2 cellular contexts compared by ENCODE assay signal in genomic region chr14:95417492-95417891, GRCh38.
TF ChIP-seq lines count a peak whose summit lies in the region.

No MANE protein-coding gene starts in this region.

TF ChIP-seq in SK-N-SH, 30 proteins besides CTCF, POLR2A, EP300 and RAD21 (continued from another document):
- TF ChIP-seq RCOR1 (IDR thresholded peaks at IDR 0.05; ENCODE audit: low read length) (no peak), GATA2 (CRISPR knock-in tag; IDR thresholded peaks at IDR 0.05) (no peak), RFX5 (IDR thresholded peaks at IDR 0.05; ENCODE audit: low read length) (no peak), MAX (IDR thresholded peaks at IDR 0.05; ENCODE audit: low read depth) (no peak), MXI1 (IDR thresholded peaks at IDR 0.05; ENCODE audit: low read depth, low read length) (no peak), FOSL2 (IDR thresholded peaks at IDR 0.05; ENCODE audit: borderline replicate concordance, low read depth) (no peak), RXRA (IDR thresholded peaks at IDR 0.05; ENCODE audit: borderline replicate concordance, low read depth) (no peak), USF1 (IDR thresholded peaks at IDR 0.05; ENCODE audit: borderline replicate concordance, low read depth) (no peak)

TF ChIP-seq in SK-N-SH treated with all-trans-retinoic acid at 6 μM for 48 hours, 23 proteins besides CTCF, POLR2A, EP300 and RAD21 (continued from another document):
- TF ChIP-seq ZFP30 (CRISPR knock-in tag; IDR thresholded peaks at IDR 0.05): no peak
- TF ChIP-seq TCF4 (CRISPR knock-in tag; IDR thresholded peaks at IDR 0.05; ENCODE audit: borderline replicate concordance): no peak
- no peak for TF ChIP-seq SNAI2 (CRISPR knock-in tag; IDR thresholded peaks at IDR 0.05)
- TF ChIP-seq TOX (CRISPR knock-in tag; IDR thresholded peaks at IDR 0.05; ENCODE audit: borderline replicate concordance): no peak
- no peak for TF ChIP-seq PPARA (CRISPR knock-in tag; IDR thresholded peaks at IDR 0.05; ENCODE audit: borderline replicate concordance)
- TF ChIP-seq ARNTL (CRISPR knock-in tag; IDR thresholded peaks at IDR 0.05; ENCODE audit: borderline replicate concordance, low read depth): no peak
- TF ChIP-seq ZC3H10 (CRISPR knock-in tag; IDR thresholded peaks at IDR 0.05): no peak
- TF ChIP-seq ESRRG (CRISPR knock-in tag; IDR thresholded peaks at IDR 0.05): no peak
- no peak for TF ChIP-seq ZNF70 (CRISPR knock-in tag; IDR thresholded peaks at IDR 0.05)
- TF ChIP-seq OSR1 (CRISPR knock-in tag; IDR thresholded peaks at IDR 0.05): no peak
- no peak for TF ChIP-seq TSHZ2 (CRISPR knock-in tag; IDR thresholded peaks at IDR 0.05)
- no peak for TF ChIP-seq POU6F1 (CRISPR knock-in tag; IDR thresholded peaks at IDR 0.05; ENCODE audit: borderline replicate concordance, low read depth)
- TF ChIP-seq ISL1 (CRISPR knock-in tag; IDR thresholded peaks at IDR 0.05): no peak
